Comparison of ENCODE assay signal across 25 cellular contexts in genomic region chr22:23161029-23161428, GRCh38. TPM values are rescaled to one million over a fixed set of nuclear protein-coding genes. Genes with fewer than 3 reads are reported as not detected.
DNase-seq lines count a peak whose midpoint lies in the region; ATAC-seq, FAIRE-seq and TF ChIP-seq lines count a peak whose summit lies in the region.
"Had no signal": no experiment of that assay in that cellular context is flagged by ENCODE, and none has a peak within 500 bp of the region (broad histone marks: within the 10 kb centered on the region; RNA-seq: fewer than 3 reads in every experiment).

No MANE protein-coding gene starts in this region.

- H3K9ac ChIP-seq in HepG2 (ENCODE audit: insufficient read depth, low read depth, low read length) (no peak overlapping the region), iPS-15b (ENCODE audit: low read depth, low read length) (peak overlapping the region; percentile 37), neuronal stem cell (ENCODE audit: low read depth, low read length, poor library complexity) (no peak overlapping the region)
- H3K9ac ChIP-seq: BLaER1 treated with 17β-estradiol and CSF1 and Interleukin-3, amounts not matched to agents 10 nM and 100 nM had no signal

- no peaks in the 10 kb centered on the region for H3K27me3 ChIP-seq in HepG2 (ENCODE audit: control insufficient read depth in 1 of 2, insufficient read depth in 2 of 2, low read length in 2 of 2)
- H3K27me3 ChIP-seq in right lobe of liver, result no peaks in the 10 kb centered on the region
- H3K27me3 ChIP-seq in iPS-15b (ENCODE audit: control insufficient read depth, insufficient read depth, low read length), result no peaks in the 10 kb centered on the region
- H3K27me3 ChIP-seq in neuronal stem cell (ENCODE audit: control insufficient read depth in 3 of 3, insufficient read depth in 3 of 3, low read depth in 1 of 3, low read length in 3 of 3), result no peaks in the 10 kb centered on the region
- H3K27me3 ChIP-seq: BE2C; BLaER1 treated with 17β-estradiol and CSF1 and Interleukin-3, amounts not matched to agents 10 nM and 100 nM had no signal

- H2BK5ac ChIP-seq in neuronal stem cell (ENCODE audit: low read length), result no peak overlapping the region

- H3K4me3 ChIP-seq in HepG2 (replicated peaks in 1 of 3; ENCODE audit: insufficient read depth in 1 of 3, low read depth in 2 of 3, low read length in 3 of 3), result no peak overlapping the region
- H3K4me3 ChIP-seq in right lobe of liver, result no peak overlapping the region
- H3K4me3 ChIP-seq in iPS-15b (ENCODE audit: low read depth, low read length), result no peak overlapping the region
- H3K4me3 ChIP-seq in neuronal stem cell (ENCODE audit: low read length in 2 of 2), result no peak overlapping the region
- H3K4me3 ChIP-seq: A549; BLaER1 treated with 17β-estradiol and CSF1 and Interleukin-3, amounts not matched to agents 10 nM and 100 nM; GM12878 had no signal

- TF ChIP-seq CTCF in HepG2 (CRISPR knock-in tag; IDR thresholded peaks at IDR 0.05) (no peak), right lobe of liver (IDR thresholded peaks at IDR 0.05) (no peak)

- POLR2A ChIA-PET in HepG2 (lab: Yijun Ruan, JAX), result interaction anchor here (0.9 kb wide), 1 partner anchor 14 kb away, joined by 3 read pairs; no protein-coding TSS in a partner anchor

- no peak overlapping the region for H4K91ac ChIP-seq in neuronal stem cell (ENCODE audit: low read depth, low read length, poor library complexity)

- DNase-seq in HepG2 (ENCODE audit: low spot score) (no peak), right lobe of liver (no peak), neuronal stem cell (ENCODE audit: low spot score) (no peak)
- no peak for DNase-seq in activated T-helper 1 cell treated with anti-CD3 and anti-CD28 coated beads, Interleukin-12 subunit alpha, Interleukin-12 subunit beta, Interleukin-2, Interleukin-4 antibody, amounts not matched to agents 30 ng/mL and 10 ng/mL and 1 ng/mL, durations not matched to agents 14 hours and 24 hours and 36 hours (ENCODE audit: low spot score)
- DNase-seq: 8988T; ACHN; AML-193; BE2C; CD4-positive, alpha-beta T cell; CD8-positive, alpha-beta memory T cell; DMS 273 treated with DMSO at 0.1 percent for 48 hours; DMS79; EL; GDM1; GOT3; HCEC 1CT had no signal

- H3K79me2 ChIP-seq in HepG2 (ENCODE audit: insufficient read depth, low read length), result no peaks in the 10 kb centered on the region

- TF ChIP-seq POLR2A in HepG2 (IDR thresholded peaks at IDR 0.05; ENCODE audit: insufficient read depth in 1 of 2, low read depth in 2 of 2, low read length in 2 of 2) (no peak), right lobe of liver (IDR thresholded peaks at IDR 0.05) (no peak)

- H3K36me3 ChIP-seq in HepG2 (replicated peaks in 1 of 2; ENCODE audit: control insufficient read depth in 1 of 2, insufficient read depth in 2 of 2, low read length in 2 of 2), result no peaks in the 10 kb centered on the region
- no peaks in the 10 kb centered on the region for H3K36me3 ChIP-seq in right lobe of liver
- no peaks in the 10 kb centered on the region for H3K36me3 ChIP-seq in iPS-15b (ENCODE audit: control insufficient read depth, insufficient read depth, low read length)
- peaks cover 2 to 22% of the 10 kb centered on the region in 2 donors for H3K36me3 ChIP-seq in neuronal stem cell (replicated peaks in 1 of 2; ENCODE audit: control insufficient read depth in 2 of 2, insufficient read depth in 2 of 2, low read length in 2 of 2)
- H3K36me3 ChIP-seq: BE2C; BLaER1 treated with 17β-estradiol and CSF1 and Interleukin-3, amounts not matched to agents 10 nM and 100 nM had no signal

- H2BK120ac ChIP-seq in neuronal stem cell (ENCODE audit: low read depth, low read length), result no peak overlapping the region

- ATAC-seq in HepG2 (no peak), right lobe of liver (no peak), esophagus mucosa (no peak), HG03565 (IDR thresholded peaks at IDR 0.05; ENCODE audit: unreplicated experiment) (no peak)
- ATAC-seq: A549, GM12878 had no signal

- H2BK15ac ChIP-seq in neuronal stem cell (ENCODE audit: low read length), result no peak overlapping the region

- H4K8ac ChIP-seq in neuronal stem cell (ENCODE audit: low read depth, low read length), result no peak overlapping the region

- H3K23ac ChIP-seq in neuronal stem cell (ENCODE audit: low read depth, low read length, poor library complexity), result peak overlapping the region; percentile 86

- in situ Hi-C loops in HepG2 (cut with HindIII; ENCODE audit: extremely low pct_ligation_motif_present, low pct_unique_long_range_greater_than_20kb), result loop anchor here (25.0 kb wide), 1 partner anchor 401 kb away; no protein-coding TSS in a partner anchor

- H3K14ac ChIP-seq in neuronal stem cell (ENCODE audit: low read length), result no peak overlapping the region

- CTCF ChIA-PET in HepG2 (lab: Yijun Ruan, JAX; ENCODE audit: low intra/inter-chr PET ratio, low total read pairs), result no interaction called here

- FAIRE-seq in HepG2 (lab: Jason Lieb, UNC), result no peak
- FAIRE-seq: A549, D721Med, GM12878, H54 had no signal

- no peaks in the 10 kb centered on the region for H4K20me1 ChIP-seq in HepG2 (ENCODE audit: insufficient read depth, low read length)
- H4K20me1 ChIP-seq: BLaER1 treated with 17β-estradiol and CSF1 and Interleukin-3, amounts not matched to agents 10 nM and 100 nM had no signal

- H3K4ac ChIP-seq in neuronal stem cell (ENCODE audit: low read length), result no peak overlapping the region

- no peak overlapping the region for H3K18ac ChIP-seq in neuronal stem cell (ENCODE audit: low read length)

- no peak for TF ChIP-seq EP300 in HepG2 (IDR thresholded peaks at IDR 0.05; ENCODE audit: low read depth in 2 of 2, low read length in 2 of 2)
- TF ChIP-seq EP300 in HepG2 (CRISPR knock-in tag; IDR thresholded peaks at IDR 0.05; ENCODE audit: borderline replicate concordance), result no peak

- WGBS in HepG2 (ENCODE audit: low lambda C conversion rate), result 83% methylated on average over 2 of the region's 4 CpGs
- no CpG with 5 or more reads among the region's 4 CpGs for whole genome bisulfite sequencing in right lobe of liver (ENCODE audit: insufficient coverage, low coverage, low lambda C conversion rate, missing lambda C conversion rate)
- WGBS in neuronal stem cell (ENCODE audit: extremely low coverage in 2 of 2, insufficient read length in 2 of 2, insufficient replicate concordance in 1 of 2), 2 donors, result no CpG with 5 or more reads among the region's 4 CpGs

- intact Hi-C loops in HepG2 (cut with micrococcal nuclease; ENCODE audit: unreplicated experiment), result loop anchor here (2.0 kb wide), 1 partner anchor 14 kb away; no protein-coding TSS in a partner anchor
- intact Hi-C loops in right lobe of liver (cut with DNase I), result loop anchor here in 1 of 2 donors (10.0 kb wide), 1 partner anchor 224 kb away; no protein-coding TSS in a partner anchor
- intact Hi-C loops in activated T-helper 1 cell treated with anti-CD3 and anti-CD28 coated beads, Interleukin-12 subunit alpha, Interleukin-12 subunit beta, Interleukin-2, Interleukin-4 antibody, amounts not matched to agents 30 ng/mL and 10 ng/mL and 1 ng/mL, durations not matched to agents 14 hours and 24 hours and 36 hours (cut with micrococcal nuclease), result no loop called here

- H2AK5ac ChIP-seq in neuronal stem cell (ENCODE audit: low read depth, low read length), result no peak overlapping the region

- no peak overlapping the region for H3K4me3 Mint-ChIP-seq in activated T-helper 1 cell treated with anti-CD3 and anti-CD28 coated beads, Interleukin-12 subunit alpha, Interleukin-12 subunit beta, Interleukin-2, Interleukin-4 antibody, amounts not matched to agents 30 ng/mL and 10 ng/mL and 1 ng/mL, durations not matched to agents 14 hours and 24 hours and 36 hours
- H3K4me3 Mint-ChIP-seq: CD14-positive monocyte; CD4-positive, alpha-beta T cell; CD8-positive, alpha-beta memory T cell had no signal

- H3K36me3 Mint-ChIP-seq in activated T-helper 1 cell treated with anti-CD3 and anti-CD28 coated beads, Interleukin-12 subunit alpha, Interleukin-12 subunit beta, Interleukin-2, Interleukin-4 antibody, amounts not matched to agents 30 ng/mL and 10 ng/mL and 1 ng/mL, durations not matched to agents 14 hours and 24 hours and 36 hours (ENCODE audit: low read depth), result no peaks in the 10 kb centered on the region
- H3K36me3 Mint-ChIP-seq: CD14-positive monocyte; CD8-positive, alpha-beta memory T cell had no signal

- H3K27me3 Mint-ChIP-seq in activated T-helper 1 cell treated with anti-CD3 and anti-CD28 coated beads, Interleukin-12 subunit alpha, Interleukin-12 subunit beta, Interleukin-2, Interleukin-4 antibody, amounts not matched to agents 30 ng/mL and 10 ng/mL and 1 ng/mL, durations not matched to agents 14 hours and 24 hours and 36 hours (ENCODE audit: insufficient read depth), result peaks cover 7% of the 10 kb centered on the region
- H3K27me3 Mint-ChIP-seq: CD4-positive, alpha-beta T cell; CD8-positive, alpha-beta memory T cell had no signal

- no peak for TF ChIP-seq RAD21 in HepG2 (CRISPR knock-in tag; IDR thresholded peaks at IDR 0.05)

- H2BK12ac ChIP-seq in neuronal stem cell (ENCODE audit: low read length), result no peak overlapping the region

- H3K4me1 ChIP-seq in HepG2 (ENCODE audit: insufficient read depth, low read length), result peaks cover 100% of the 10 kb centered on the region
- peaks cover 0 to 31% (median 10%) of the 10 kb centered on the region in 4 donors for H3K4me1 ChIP-seq in right lobe of liver
- H3K4me1 ChIP-seq in iPS-15b (ENCODE audit: control insufficient read depth, insufficient read depth, low read length), result no peaks in the 10 kb centered on the region
- peaks cover 2 to 9% of the 10 kb centered on the region in 2 donors for H3K4me1 ChIP-seq in neuronal stem cell (ENCODE audit: control insufficient read depth in 2 of 2, insufficient read depth in 1 of 2, low read depth in 1 of 2, low read length in 2 of 2)
- H3K4me1 ChIP-seq: A549, BE2C had no signal

- no peaks in the 10 kb centered on the region for H3K79me1 ChIP-seq in neuronal stem cell (ENCODE audit: low read depth, low read length)

- BruUV-seq in HepG2 (replicated peaks; lab: Mats Ljungman, UMichigan), result no TSS peak

- H2AFZ ChIP-seq in HepG2 (ENCODE audit: low read length) (no peak overlapping the region), neuronal stem cell (ENCODE audit: low read length) (no peak overlapping the region)

- H3K27ac Mint-ChIP-seq in activated T-helper 1 cell treated with anti-CD3 and anti-CD28 coated beads, Interleukin-12 subunit alpha, Interleukin-12 subunit beta, Interleukin-2, Interleukin-4 antibody, amounts not matched to agents 30 ng/mL and 10 ng/mL and 1 ng/mL, durations not matched to agents 14 hours and 24 hours and 36 hours, result no peak overlapping the region
- H3K27ac Mint-ChIP-seq: CD4-positive, alpha-beta T cell had no signal

- H3K27ac ChIP-seq in HepG2 (ENCODE audit: extremely low read length, insufficient read depth, low read length) (peak overlapping the region; percentile 1), right lobe of liver (no peak overlapping the region), neuronal stem cell (replicated peaks; ENCODE audit: low read length) (no peak overlapping the region)
- H3K27ac ChIP-seq: A549; BLaER1 treated with 17β-estradiol and CSF1 and Interleukin-3, amounts not matched to agents 10 nM and 100 nM had no signal

- peak overlapping the region; percentile 52; the same call in 1 of the 2 replicates for H3K4me2 ChIP-seq in HepG2 (ENCODE audit: low read depth, low read length)
- no peak overlapping the region for H3K4me2 ChIP-seq in neuronal stem cell (ENCODE audit: insufficient read depth, low read length, poor library complexity, severe bottlenecking)
- H3K4me2 ChIP-seq: A549; BLaER1 treated with 17β-estradiol and CSF1 and Interleukin-3, amounts not matched to agents 10 nM and 100 nM had no signal

- no peaks in the 10 kb centered on the region for H3K4me1 Mint-ChIP-seq in activated T-helper 1 cell treated with anti-CD3 and anti-CD28 coated beads, Interleukin-12 subunit alpha, Interleukin-12 subunit beta, Interleukin-2, Interleukin-4 antibody, amounts not matched to agents 30 ng/mL and 10 ng/mL and 1 ng/mL, durations not matched to agents 14 hours and 24 hours and 36 hours (ENCODE audit: low read depth)
- H3K4me1 Mint-ChIP-seq: CD8-positive, alpha-beta memory T cell had no signal

- no peaks in the 10 kb centered on the region for H3K9me3 Mint-ChIP-seq in activated T-helper 1 cell treated with anti-CD3 and anti-CD28 coated beads, Interleukin-12 subunit alpha, Interleukin-12 subunit beta, Interleukin-2, Interleukin-4 antibody, amounts not matched to agents 30 ng/mL and 10 ng/mL and 1 ng/mL, durations not matched to agents 14 hours and 24 hours and 36 hours
- H3K9me3 Mint-ChIP-seq: CD4-positive, alpha-beta T cell had no signal

- H3K9me3 ChIP-seq in HepG2 (ENCODE audit: low read length) (no peaks in the 10 kb centered on the region), right lobe of liver (no peaks in the 10 kb centered on the region), iPS-15b (ENCODE audit: control insufficient read depth, insufficient read depth, low read length) (no peaks in the 10 kb centered on the region), neuronal stem cell (replicated peaks in 1 of 2; ENCODE audit: control insufficient read depth in 2 of 2, insufficient read depth in 1 of 2, low read depth in 1 of 2, low read length in 2 of 2) (no peaks in the 10 kb centered on the region)
- H3K9me3 ChIP-seq: A549; BE2C; BLaER1 treated with 17β-estradiol and CSF1 and Interleukin-3, amounts not matched to agents 10 nM and 100 nM had no signal

RNA-seq across cellular contexts. Expression of gene RAB36, which starts 15.8 kb away (rescaled TPM):
- 0.20 and 0.24 TPM in 2 replicates for total RNA-seq in HepG2 (2016; rRNA removed; fragmentation: Illumina TruSeq; extraction: Trizol)
- 0.10 TPM in 1 of 2 replicates, not detected in the other for total RNA-seq in HepG2 (2016; cell fraction: cytosol; rRNA removed; fragmentation: Illumina TruSeq; extraction: Trizol; ENCODE audit: low read depth)
- total RNA-seq in HepG2 (2016; cell fraction: insoluble cytoplasmic fraction; rRNA removed; fragmentation: Illumina TruSeq; extraction: Trizol), result 0.24 and 0.37 TPM in 2 replicates
- total RNA-seq in HepG2 (2016; cell fraction: membrane; rRNA removed; fragmentation: Illumina TruSeq; extraction: Trizol), result 0.12 and 0.17 TPM in 2 replicates
- 0.19 TPM in 2 replicates for total RNA-seq in HepG2 (2016; cell fraction: nucleus; rRNA removed; fragmentation: Illumina TruSeq; extraction: Trizol)
- polyA plus RNA-seq in HepG2 (2011; rRNA removed), result 0.86 and 1.0 TPM in 2 replicates
- 0.74 and 0.89 TPM in 2 replicates for polyA plus RNA-seq in HepG2 (2011; cell fraction: cytosol; rRNA removed)
- 0.59 and 0.71 TPM in 2 replicates for polyA plus RNA-seq in HepG2 (2011; cell fraction: nucleus; rRNA removed)
- polyA plus RNA-seq in HepG2 (2012), result 0.49 and 0.95 TPM in 2 replicates
- polyA plus RNA-seq in HepG2 (2016; cell fraction: cytosol; fragmentation: Illumina TruSeq; extraction: Trizol; ENCODE audit: low read depth), result 0.03 and 0.05 TPM in 2 replicates
- polyA plus RNA-seq in HepG2 (2016; cell fraction: insoluble cytoplasmic fraction; fragmentation: Illumina TruSeq; extraction: Trizol; ENCODE audit: low read depth), result 0.22 and 0.23 TPM in 2 replicates
- 0.14 and 0.15 TPM in 2 replicates for polyA plus RNA-seq in HepG2 (2016; cell fraction: membrane; fragmentation: Illumina TruSeq; extraction: Trizol; ENCODE audit: low read depth)
- polyA plus RNA-seq in HepG2 (2016; cell fraction: nucleus; fragmentation: Illumina TruSeq; extraction: Trizol; ENCODE audit: insufficient read depth, low read depth), result 0.19 and 0.33 TPM in 2 replicates
- polyA minus RNA-seq in HepG2 (2011; rRNA and poly(A)+ RNA removed; ENCODE audit: low replicate concordance), result 0.02 and 2.6 TPM in 2 replicates
- polyA minus RNA-seq in HepG2 (2011; cell fraction: cytosol; rRNA and poly(A)+ RNA removed), result 0.44 and 0.49 TPM in 2 replicates
- polyA minus RNA-seq in HepG2 (2011; cell fraction: nucleus; rRNA and poly(A)+ RNA removed), result 0.37 and 0.64 TPM in 2 replicates
- under 1 TPM; 0.07 to 0.65 (median 0.19) TPM for total RNA-seq in right lobe of liver
- polyA plus RNA-seq in neuronal stem cell (2013, experiment 1 of 2), result 4.5 TPM
- 4.5 TPM for polyA plus RNA-seq in neuronal stem cell (2013, experiment 2 of 2)
- total RNA-seq in esophagus mucosa, result 4.1 TPM
- total RNA-seq in activated T-helper 1 cell treated with anti-CD3 and anti-CD28 coated beads, Interleukin-12 subunit alpha, Interleukin-12 subunit beta, Interleukin-2, Interleukin-4 antibody, amounts not matched to agents 30 ng/mL and 10 ng/mL and 1 ng/mL, durations not matched to agents 14 hours and 24 hours and 36 hours, result 0.08 TPM in 1 of 2 replicates, not detected in the other

RNA-seq across cellular contexts. Expression of gene RSPH14, which starts 19.2 kb away (rescaled TPM):
- total RNA-seq in HepG2 (2016; rRNA removed; fragmentation: Illumina TruSeq; extraction: Trizol), result 1.1 and 1.3 TPM in 2 replicates
- total RNA-seq in HepG2 (2016; cell fraction: cytosol; rRNA removed; fragmentation: Illumina TruSeq; extraction: Trizol; ENCODE audit: low read depth), result 0.35 and 0.71 TPM in 2 replicates
- 0.67 and 1.0 TPM in 2 replicates for total RNA-seq in HepG2 (2016; cell fraction: insoluble cytoplasmic fraction; rRNA removed; fragmentation: Illumina TruSeq; extraction: Trizol)
- 0.40 and 1.1 TPM in 2 replicates for total RNA-seq in HepG2 (2016; cell fraction: membrane; rRNA removed; fragmentation: Illumina TruSeq; extraction: Trizol)
- total RNA-seq in HepG2 (2016; cell fraction: nucleus; rRNA removed; fragmentation: Illumina TruSeq; extraction: Trizol), result 0.94 TPM in 1 of 2 replicates, not detected in the other
- 0.86 and 1.2 TPM in 2 replicates for polyA plus RNA-seq in HepG2 (2011; rRNA removed)
- 0.55 and 0.93 TPM in 2 replicates for polyA plus RNA-seq in HepG2 (2011; cell fraction: cytosol; rRNA removed)
- 0.48 and 0.50 TPM in 2 replicates for polyA plus RNA-seq in HepG2 (2011; cell fraction: nucleus; rRNA removed)
- polyA plus RNA-seq in HepG2 (2012), result 0.58 and 2.0 TPM in 2 replicates
- polyA plus RNA-seq in HepG2 (2016; cell fraction: cytosol; fragmentation: Illumina TruSeq; extraction: Trizol; ENCODE audit: low read depth), result 0.60 and 0.71 TPM in 2 replicates
- 0.40 and 1.1 TPM in 2 replicates for polyA plus RNA-seq in HepG2 (2016; cell fraction: insoluble cytoplasmic fraction; fragmentation: Illumina TruSeq; extraction: Trizol; ENCODE audit: low read depth)
- polyA plus RNA-seq in HepG2 (2016; cell fraction: membrane; fragmentation: Illumina TruSeq; extraction: Trizol; ENCODE audit: low read depth), result 0.47 and 2.4 TPM in 2 replicates
- polyA plus RNA-seq in HepG2 (2016; cell fraction: nucleus; fragmentation: Illumina TruSeq; extraction: Trizol; ENCODE audit: insufficient read depth, low read depth), result 1.6 and 2.0 TPM in 2 replicates
- 1.4 TPM in 1 of 2 replicates, not detected in the other for polyA minus RNA-seq in HepG2 (2011; rRNA and poly(A)+ RNA removed; ENCODE audit: low replicate concordance)
- polyA minus RNA-seq in HepG2 (2011; cell fraction: cytosol; rRNA and poly(A)+ RNA removed), result not detected in 2 replicates
- 1.0 and 1.4 TPM in 2 replicates for polyA minus RNA-seq in HepG2 (2011; cell fraction: nucleus; rRNA and poly(A)+ RNA removed)
- not detected for total RNA-seq in right lobe of liver
- 2.0 TPM for polyA plus RNA-seq in neuronal stem cell (2013, experiment 1 of 2)
- 2.2 TPM for polyA plus RNA-seq in neuronal stem cell (2013, experiment 2 of 2)
- not detected for total RNA-seq in esophagus mucosa
- total RNA-seq in activated T-helper 1 cell treated with anti-CD3 and anti-CD28 coated beads, Interleukin-12 subunit alpha, Interleukin-12 subunit beta, Interleukin-2, Interleukin-4 antibody, amounts not matched to agents 30 ng/mL and 10 ng/mL and 1 ng/mL, durations not matched to agents 14 hours and 24 hours and 36 hours, result not detected in 2 replicates
- total RNA-seq: CD8-positive, alpha-beta memory T cell had no signal
- polyA plus RNA-seq: CD14-positive monocyte had no signal

RNA-seq across cellular contexts. Expression of gene BCR, which starts 19.3 kb away (rescaled TPM):
- total RNA-seq in HepG2 (2016; rRNA removed; fragmentation: Illumina TruSeq; extraction: Trizol) (33.6 and 35.4 TPM in 2 replicates), right lobe of liver (10 to 100 TPM; 22.7 to 28.8 (median 24.3) TPM), esophagus mucosa (39.7 TPM)
- 10.9 and 12.3 TPM in 2 replicates for total RNA-seq in HepG2 (2016; cell fraction: cytosol; rRNA removed; fragmentation: Illumina TruSeq; extraction: Trizol; ENCODE audit: low read depth)
- total RNA-seq in HepG2 (2016; cell fraction: insoluble cytoplasmic fraction; rRNA removed; fragmentation: Illumina TruSeq; extraction: Trizol), result 29.4 and 37.4 TPM in 2 replicates
- total RNA-seq in HepG2 (2016; cell fraction: membrane; rRNA removed; fragmentation: Illumina TruSeq; extraction: Trizol), result 17.4 and 22.3 TPM in 2 replicates
- 26.4 and 32.2 TPM in 2 replicates for total RNA-seq in HepG2 (2016; cell fraction: nucleus; rRNA removed; fragmentation: Illumina TruSeq; extraction: Trizol)
- polyA plus RNA-seq in HepG2 (2011; rRNA removed), result 19.9 and 21.9 TPM in 2 replicates
- 28.9 and 33.8 TPM in 2 replicates for polyA plus RNA-seq in HepG2 (2011; cell fraction: cytosol; rRNA removed)
- 66.0 and 71.9 TPM in 2 replicates for polyA plus RNA-seq in HepG2 (2011; cell fraction: nucleus; rRNA removed)
- 21.2 and 25.3 TPM in 2 replicates for polyA plus RNA-seq in HepG2 (2012)
- 2.3 and 4.6 TPM in 2 replicates for polyA plus RNA-seq in HepG2 (2016; cell fraction: cytosol; fragmentation: Illumina TruSeq; extraction: Trizol; ENCODE audit: low read depth)
- polyA plus RNA-seq in HepG2 (2016; cell fraction: insoluble cytoplasmic fraction; fragmentation: Illumina TruSeq; extraction: Trizol; ENCODE audit: low read depth), result 26.5 and 34.8 TPM in 2 replicates
- 11.6 and 12.9 TPM in 2 replicates for polyA plus RNA-seq in HepG2 (2016; cell fraction: membrane; fragmentation: Illumina TruSeq; extraction: Trizol; ENCODE audit: low read depth)
- 45.4 and 51.6 TPM in 2 replicates for polyA plus RNA-seq in HepG2 (2016; cell fraction: nucleus; fragmentation: Illumina TruSeq; extraction: Trizol; ENCODE audit: insufficient read depth, low read depth)
- 67.7 and 82.7 TPM in 2 replicates for polyA minus RNA-seq in HepG2 (2011; rRNA and poly(A)+ RNA removed; ENCODE audit: low replicate concordance)
- polyA minus RNA-seq in HepG2 (2011; cell fraction: cytosol; rRNA and poly(A)+ RNA removed), result 43.0 and 57.5 TPM in 2 replicates
- 24.6 and 32.1 TPM in 2 replicates for polyA minus RNA-seq in HepG2 (2011; cell fraction: nucleus; rRNA and poly(A)+ RNA removed)
- 20.8 TPM for polyA plus RNA-seq in neuronal stem cell (2013, experiment 1 of 2)
- 19.8 TPM for polyA plus RNA-seq in neuronal stem cell (2013, experiment 2 of 2)
- 56.8 and 62.0 TPM in 2 replicates for total RNA-seq in activated T-helper 1 cell treated with anti-CD3 and anti-CD28 coated beads, Interleukin-12 subunit alpha, Interleukin-12 subunit beta, Interleukin-2, Interleukin-4 antibody, amounts not matched to agents 30 ng/mL and 10 ng/mL and 1 ng/mL, durations not matched to agents 14 hours and 24 hours and 36 hours
